In the genomic region with DNA sequence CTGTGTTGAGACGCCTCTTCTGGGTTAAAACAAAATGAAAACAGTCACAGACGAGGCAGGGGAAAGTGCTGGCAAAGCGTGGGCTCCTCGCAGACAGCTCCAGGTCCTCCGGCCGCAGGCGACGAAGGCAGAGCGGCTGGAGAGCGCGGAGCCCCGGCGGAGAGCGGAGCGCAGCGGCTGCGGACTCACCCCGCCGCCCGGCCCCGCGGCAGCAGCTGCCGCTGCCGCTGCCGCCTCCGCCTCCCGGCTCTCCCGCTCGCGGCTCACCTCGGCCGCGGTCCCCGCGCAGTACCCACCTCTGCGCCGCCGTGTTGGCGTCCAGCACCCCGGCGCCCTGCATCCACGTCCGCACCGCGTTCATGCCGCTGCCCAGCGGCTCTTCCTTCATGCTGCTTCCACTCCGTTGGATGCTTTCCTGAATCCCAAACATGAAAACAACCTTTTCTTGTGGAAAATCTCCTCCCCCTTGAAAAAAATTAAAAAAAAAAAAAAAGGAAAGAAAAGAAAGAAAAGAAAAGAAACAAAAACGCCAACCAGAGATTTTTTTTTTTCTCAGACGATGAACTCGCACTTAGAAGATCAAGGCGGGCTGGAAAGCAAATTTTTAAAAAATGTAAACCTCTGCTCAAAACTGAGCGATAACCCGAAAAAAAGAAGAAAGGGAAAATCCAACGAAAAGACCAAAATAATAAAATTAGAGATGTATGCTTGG, we compare ENCODE assay signal across 8 cellular contexts. TPM values are rescaled to one million over a fixed set of nuclear protein-coding genes. Genes with fewer than 3 reads are reported as not detected.
A peak's percentile ranks its signal among the peaks of the same experiment; 100 is the strongest.
DNase-seq lines count a peak whose midpoint lies in the region; ATAC-seq and TF ChIP-seq lines count a peak whose summit lies in the region.

No MANE protein-coding gene starts in this region.

- H3K9me3 Mint-ChIP-seq in activated T-cell treated with anti-CD3 and anti-CD28 coated beads, Interleukin-2, amount 50 U/mL, for 72 hours: no peaks in the 10 kb centered on the region

- no peaks in the 10 kb centered on the region for H3K9me2 ChIP-seq in neural cell (ENCODE audit: insufficient read depth, low read length)

- H3F3A ChIP-seq in neural cell (ENCODE audit: insufficient read depth, low read length, poor library complexity, severe bottlenecking): no peaks in the 10 kb centered on the region

- H3K79me2 ChIP-seq in fibroblast of lung (ENCODE audit: control insufficient read depth, insufficient read depth, low read length) (peaks cover 43% of the 10 kb centered on the region), neural cell (replicated peaks; ENCODE audit: insufficient read depth, low read length) (peaks cover 80% of the 10 kb centered on the region)

- H3K4me3 Mint-ChIP-seq in activated T-cell treated with anti-CD3 and anti-CD28 coated beads, Interleukin-2, amount 50 U/mL, for 72 hours: peak overlapping the region; percentile 95 to 98

- peak overlapping the region; percentile 88 for H3K27ac Mint-ChIP-seq in activated T-cell treated with anti-CD3 and anti-CD28 coated beads, Interleukin-2, amount 50 U/mL, for 72 hours

- H3K27me3 Mint-ChIP-seq in activated T-cell treated with anti-CD3 and anti-CD28 coated beads, Interleukin-2, amount 50 U/mL, for 72 hours (ENCODE audit: low read depth): peaks cover 77% of the 10 kb centered on the region

- H3K4me1 ChIP-seq in fibroblast of lung (ENCODE audit: control insufficient read depth, extremely low read depth, insufficient read depth, low read length): peaks cover 4% of the 10 kb centered on the region

- H3K27me3 ChIP-seq in GM06990 (replicated peaks; ENCODE audit: control insufficient read depth, insufficient read depth, low read length) (no peaks in the 10 kb centered on the region), fibroblast of lung (ENCODE audit: control insufficient read depth, insufficient read depth, low read length) (peaks cover 2% of the 10 kb centered on the region), neural cell (ENCODE audit: insufficient read depth, low read depth, low read length) (peaks cover 57% of the 10 kb centered on the region)

- peak overlapping the region; percentile 76 for H3K27ac ChIP-seq in fibroblast of lung (ENCODE audit: insufficient read depth, low read length)
- peak overlapping the region; percentile 97 for H3K27ac ChIP-seq in neural cell (ENCODE audit: low read length)

- H3K4me1 Mint-ChIP-seq in activated T-cell treated with anti-CD3 and anti-CD28 coated beads, Interleukin-2, amount 50 U/mL, for 72 hours (ENCODE audit: low read depth): peaks cover 38% of the 10 kb centered on the region

- H4K20me1 ChIP-seq in fibroblast of lung (ENCODE audit: control insufficient read depth, extremely low read depth, insufficient read depth, low read length) (no peaks in the 10 kb centered on the region), neural cell (ENCODE audit: insufficient read depth) (peaks cover 23% of the 10 kb centered on the region)

- DNase-seq in GM06990 (ENCODE audit: extremely low read depth, insufficient read length) (peak; percentile 84), HCEC 1CT (peak; percentile 61), NCI-H526 treated with DMSO at 0.1 percent for 48 hours (lab: John Stamatoyannopoulos, UW) (peak; percentile 63), fibroblast of lung (ENCODE audit: low read depth in 2 of 2) (peak; percentile 57 to 71), HK-2 (ENCODE audit: unreplicated experiment) (no peak)
- DNase-seq in activated T-cell treated with anti-CD3 and anti-CD28 coated beads, Interleukin-2, amount 50 U/mL, for 72 hours: peak; percentile 73 to 75

- H3K4me3 ChIP-seq in GM06990 (replicated peaks; ENCODE audit: low read depth, low read length) (peak overlapping the region; percentile 87), fibroblast of lung (replicated peaks in 1 of 4; ENCODE audit: control extremely low read depth in 1 of 4, insufficient read depth in 1 of 4, low read depth in 3 of 4, low read length in 4 of 4) (peak overlapping the region; percentile 61 to 88 (median 72)), neural cell (ENCODE audit: low read length) (peak overlapping the region; percentile 83)

- peak overlapping the region; percentile 95 for H3K4me2 ChIP-seq in fibroblast of lung (ENCODE audit: extremely low read depth, insufficient read depth, low read length)
- peak overlapping the region; percentile 40 for H3K4me2 ChIP-seq in neural cell (ENCODE audit: low read length)

- TF ChIP-seq RAD21 in neural cell (conservative IDR thresholded peaks at IDR 0.05): peak; percentile 32

- no peak for TF ChIP-seq EP300 in neural cell (conservative IDR thresholded peaks at IDR 0.05; ENCODE audit: poor library complexity, severe bottlenecking)

- H2AFZ ChIP-seq in fibroblast of lung (ENCODE audit: low read length): peak overlapping the region; percentile 38
- no peak overlapping the region for H2AFZ ChIP-seq in neural cell (ENCODE audit: low read depth, low read length)

- peak; percentile 71 to 78 for ATAC-seq in activated T-cell treated with anti-CD3 and anti-CD28 coated beads, Interleukin-2, amount 50 U/mL, for 72 hours (replicated peaks in 1 of 2)
- ATAC-seq in HG03095 (IDR thresholded peaks at IDR 0.05; ENCODE audit: unreplicated experiment): no peak

- H3K9me3 ChIP-seq in fibroblast of lung (ENCODE audit: control insufficient read depth, insufficient read depth, low read depth, low read length) (no peaks in the 10 kb centered on the region), neural cell (ENCODE audit: low read length) (no peaks in the 10 kb centered on the region)

- H3K36me3 Mint-ChIP-seq in activated T-cell treated with anti-CD3 and anti-CD28 coated beads, Interleukin-2, amount 50 U/mL, for 72 hours (ENCODE audit: insufficient read depth in 2 of 2): no peaks in the 10 kb centered on the region

- TF ChIP-seq CTCF in GM06990 (IDR thresholded peaks at IDR 0.05; ENCODE audit: insufficient read depth, low read length, poor library complexity, severe bottlenecking) (no peak), fibroblast of lung (conservative IDR thresholded peaks at IDR 0.05 in 1 of 2, IDR thresholded peaks at IDR 0.05 in 1 of 2; ENCODE audit: low read depth in 1 of 2, low read length in 2 of 2) (no peak), neural cell (IDR thresholded peaks at IDR 0.05; ENCODE audit: poor library complexity, severe bottlenecking) (peak; percentile 8)

- H3K9ac ChIP-seq in fibroblast of lung (ENCODE audit: insufficient read depth, low read length): peak overlapping the region; percentile 82
- peak overlapping the region; percentile 90 for H3K9ac ChIP-seq in neural cell (ENCODE audit: low read length)

- H3K36me3 ChIP-seq in GM06990 (ENCODE audit: control insufficient read depth, insufficient read depth, low read length) (no peaks in the 10 kb centered on the region), fibroblast of lung (ENCODE audit: control insufficient read depth, insufficient read depth, low read length) (no peaks in the 10 kb centered on the region), neural cell (ENCODE audit: insufficient read depth, low read length) (peaks cover 8% of the 10 kb centered on the region)

TF ChIP-seq in neural cell, 6 proteins besides CTCF, POLR2A, EP300 and RAD21:
- TF ChIP-seq, protein P1, sequence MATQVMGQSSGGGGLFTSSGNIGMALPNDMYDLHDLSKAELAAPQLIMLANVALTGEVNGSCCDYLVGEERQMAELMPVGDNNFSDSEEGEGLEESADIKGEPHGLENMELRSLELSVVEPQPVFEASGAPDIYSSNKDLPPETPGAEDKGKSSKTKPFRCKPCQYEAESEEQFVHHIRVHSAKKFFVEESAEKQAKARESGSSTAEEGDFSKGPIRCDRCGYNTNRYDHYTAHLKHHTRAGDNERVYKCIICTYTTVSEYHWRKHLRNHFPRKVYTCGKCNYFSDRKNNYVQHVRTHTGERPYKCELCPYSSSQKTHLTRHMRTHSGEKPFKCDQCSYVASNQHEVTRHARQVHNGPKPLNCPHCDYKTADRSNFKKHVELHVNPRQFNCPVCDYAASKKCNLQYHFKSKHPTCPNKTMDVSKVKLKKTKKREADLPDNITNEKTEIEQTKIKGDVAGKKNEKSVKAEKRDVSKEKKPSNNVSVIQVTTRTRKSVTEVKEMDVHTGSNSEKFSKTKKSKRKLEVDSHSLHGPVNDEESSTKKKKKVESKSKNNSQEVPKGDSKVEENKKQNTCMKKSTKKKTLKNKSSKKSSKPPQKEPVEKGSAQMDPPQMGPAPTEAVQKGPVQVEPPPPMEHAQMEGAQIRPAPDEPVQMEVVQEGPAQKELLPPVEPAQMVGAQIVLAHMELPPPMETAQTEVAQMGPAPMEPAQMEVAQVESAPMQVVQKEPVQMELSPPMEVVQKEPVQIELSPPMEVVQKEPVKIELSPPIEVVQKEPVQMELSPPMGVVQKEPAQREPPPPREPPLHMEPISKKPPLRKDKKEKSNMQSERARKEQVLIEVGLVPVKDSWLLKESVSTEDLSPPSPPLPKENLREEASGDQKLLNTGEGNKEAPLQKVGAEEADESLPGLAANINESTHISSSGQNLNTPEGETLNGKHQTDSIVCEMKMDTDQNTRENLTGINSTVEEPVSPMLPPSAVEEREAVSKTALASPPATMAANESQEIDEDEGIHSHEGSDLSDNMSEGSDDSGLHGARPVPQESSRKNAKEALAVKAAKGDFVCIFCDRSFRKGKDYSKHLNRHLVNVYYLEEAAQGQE (IDR thresholded peaks at IDR 0.05; ENCODE audit: borderline replicate concordance): peak; percentile 10
- TF ChIP-seq POLR2AphosphoS5 (IDR thresholded peaks at IDR 0.05) (peak; percentile 38), TAF1 (IDR thresholded peaks at IDR 0.05; ENCODE audit: low read depth) (no peak), MXI1 (conservative IDR thresholded peaks at IDR 0.05; ENCODE audit: poor library complexity, severe bottlenecking) (peak; percentile 30), EZH2 (IDR thresholded peaks at IDR 0.05; ENCODE audit: borderline replicate concordance, insufficient read depth, low read length, poor library complexity, severe bottlenecking) (no peak)

RNA-seq across cellular contexts. Expression of a gene that starts 0.5 kb away (rescaled TPM):
- total RNA-seq in activated T-cell treated with anti-CD3 and anti-CD28 coated beads, Interleukin-2, amount 50 U/mL, for 72 hours: 1 to 10 TPM; 1.3 to 1.4 TPM
- total RNA-seq in fibroblast of lung: 0.99 and 2.1 TPM in 2 replicates
- 2.6 and 18.3 TPM in 2 replicates for polyA plus RNA-seq in fibroblast of lung
- 1.9 and 19.2 TPM in 2 replicates for polyA plus RNA-seq in fibroblast of lung (2012)
- 13.0 and 97.7 TPM in 2 replicates for polyA minus RNA-seq in fibroblast of lung (ENCODE audit: low replicate concordance)
- 96.7 and 114 TPM in 2 replicates for polyA plus RNA-seq in neural cell
- 267 and 323 TPM in 2 replicates for polyA minus RNA-seq in neural cell
